Comparison of ENCODE assay signal across 23 cellular contexts in genomic region chr1:225892307-225892706, GRCh38. TPM values are rescaled to one million over a fixed set of nuclear protein-coding genes. Genes with fewer than 3 reads are reported as not detected.
DNase-seq lines count a peak whose midpoint lies in the region; ATAC-seq, FAIRE-seq and TF ChIP-seq lines count a peak whose summit lies in the region.
"Had no signal": no experiment of that assay in that cellular context is flagged by ENCODE, and none has a peak within 500 bp of the region (broad histone marks: within the 10 kb centered on the region; RNA-seq: fewer than 3 reads in every experiment).

No MANE protein-coding gene starts in this region.

- H3K36me3 ChIP-seq in HEK293 (ENCODE audit: control insufficient read depth in 2 of 2, insufficient read depth in 1 of 2, low read length in 2 of 2) (no peaks in the 10 kb centered on the region), body of pancreas (replicated peaks in 1 of 2; ENCODE audit: insufficient read depth in 1 of 2, low read depth in 2 of 2) (no peaks in the 10 kb centered on the region), pancreas (no peaks in the 10 kb centered on the region)
- H3K36me3 ChIP-seq: BE2C had no signal

- ATAC-seq in body of pancreas: no peak
- ATAC-seq in pancreas: no peak
- no peak for ATAC-seq in HG03565 (IDR thresholded peaks at IDR 0.05; ENCODE audit: unreplicated experiment)
- ATAC-seq: GM23338 had no signal

- TF ChIP-seq CTCF in HEK293 (tag by site-specific recombination; IDR thresholded peaks at IDR 0.05): no peak
- no peak for TF ChIP-seq CTCF in body of pancreas (IDR thresholded peaks at IDR 0.05)
- no peak for TF ChIP-seq CTCF in pancreas (IDR thresholded peaks at IDR 0.05)

- intact Hi-C loops in body of pancreas (cut with DNase I): no loop called here
- intact Hi-C loops in pancreas (cut with DNase I): no loop called here

- no peaks in the 10 kb centered on the region for H3K9me3 ChIP-seq in HEK293 (ENCODE audit: control insufficient read depth, insufficient read depth, low read depth, low read length)
- H3K9me3 ChIP-seq in body of pancreas: no peaks in the 10 kb centered on the region
- H3K9me3 ChIP-seq in pancreas: no peaks in the 10 kb centered on the region
- H3K9me3 ChIP-seq: BE2C, Caco-2 had no signal

- no peak for FAIRE-seq in pancreas (lab: Jason Lieb, UNC)
- FAIRE-seq: A204.1, GM12892, GM18507, H54, HepG2 had no signal

- DNase-seq in body of pancreas (no peak), pancreas (no peak), activated T-cell treated with anti-CD3 and anti-CD28 coated beads for 4 hours (no peak), NCI-H748 treated with DMSO at 0.1 percent for 48 hours (lab: John Stamatoyannopoulos, UW) (no peak)
- DNase-seq: ACHN; BE2C; C1 segment of cervical spinal cord; Caco-2; CD4-positive, alpha-beta T cell; DMS153; DMS79; GDM1; KG1 had no signal

- H3K27me3 ChIP-seq in body of pancreas (no peaks in the 10 kb centered on the region), pancreas (no peaks in the 10 kb centered on the region)
- H3K27me3 ChIP-seq: BE2C had no signal

- no peak overlapping the region for H3K27ac ChIP-seq in HEK293 (ENCODE audit: extremely low read depth, low read depth, low read length)
- peak overlapping the region in 3 of 4 donors; percentile 96 for H3K27ac ChIP-seq in body of pancreas
- peak overlapping the region; percentile 83 to 94 (median 86) for H3K27ac ChIP-seq in pancreas

- CTCF ChIA-PET in HEK293 (lab: Yijun Ruan, JAX): interaction anchor here (0.6 to 1.1 kb wide), 2 partner anchors 132 to 418 kb away, joined by 3 to 4 read pairs; no protein-coding TSS in a partner anchor

- no peaks in the 10 kb centered on the region; the same call in 1 of the 2 replicates for H3K4me1 ChIP-seq in HEK293 (ENCODE audit: control insufficient read depth, insufficient read depth, low read length)
- H3K4me1 ChIP-seq in body of pancreas: peaks cover 71% of the 10 kb centered on the region
- peaks cover 28 to 44% (median 34%) of the 10 kb centered on the region in 3 donors for H3K4me1 ChIP-seq in pancreas
- H3K4me1 ChIP-seq: BE2C had no signal

- TF ChIP-seq POLR2A in body of pancreas (IDR thresholded peaks at IDR 0.05): no peak

- H3K4me3 ChIP-seq in HEK293 (ENCODE audit: low read depth, low read length): no peak overlapping the region
- no peak overlapping the region for H3K4me3 ChIP-seq in body of pancreas
- H3K4me3 ChIP-seq in pancreas: no peak overlapping the region
- H3K4me3 ChIP-seq: GM23338 had no signal

- POLR2A ChIA-PET in HEK293 (lab: Yijun Ruan, JAX): interaction anchor here (2.1 kb wide), 1 partner anchor 10 kb away, joined by 9 read pairs; the partner anchor contains the start of gene TMEM63A

- 93% methylated on average over 6 of the region's 6 CpGs for whole genome bisulfite sequencing in body of pancreas, 2 donors
- 83 to 93% methylated on average over 6 of the region's 6 CpGs for WGBS in pancreas, 2 donors

TF ChIP-seq in HEK293, 187 proteins besides CTCF, POLR2A, EP300 and RAD21:
- TF ChIP-seq ZNF121 (tag by site-specific recombination; IDR thresholded peaks at IDR 0.05): peak; percentile 76
- TF ChIP-seq ZNF223 (tag by site-specific recombination; IDR thresholded peaks at IDR 0.05): no peak
- peak; percentile 77; the same call in 1 of the 2 replicates for TF ChIP-seq ZNF664 (tag by site-specific recombination; IDR thresholded peaks at IDR 0.05)

RNA-seq across cellular contexts. Expression of gene LEFTY1, which starts 3.4 kb away (rescaled TPM):
- total RNA-seq in body of pancreas (100 to 1,000 TPM; 138 to 153 TPM), pancreas (100 to 1,000 TPM in 1 of 6 donors, 10 to 100 TPM in 4, 1 to 10 TPM in 1; 4.1 to 146 (median 55.9) TPM)
- 10 to 100 TPM in 1 of 2 donors, 1 to 10 TPM in 1; 8.4 to 57.6 TPM for polyA plus RNA-seq in pancreas
- total RNA-seq: Caco-2; CD4-positive, alpha-beta T cell; Daoy had no signal
- polyA plus RNA-seq: IgD-negative memory B cell had no signal

RNA-seq across cellular contexts. Expression of gene TMEM63A, which starts 10.1 kb away (rescaled TPM):
- 100 to 1,000 TPM; 129 to 217 TPM for total RNA-seq in body of pancreas
- 100 to 1,000 TPM in 1 of 6 donors, 10 to 100 TPM in 5; 56.3 to 124 (median 76.4) TPM for total RNA-seq in pancreas
- 100 to 1,000 TPM in 1 of 2 donors, 10 to 100 TPM in 1; 88.9 to 185 TPM for polyA plus RNA-seq in pancreas

RNA-seq across cellular contexts. Expression of gene PYCR2, which starts 31.7 kb away (rescaled TPM):
- 10 to 100 TPM; 34.2 to 52.4 TPM for total RNA-seq in body of pancreas
- total RNA-seq in pancreas: 10 to 100 TPM; 21.3 to 38.4 (median 30.5) TPM
- polyA plus RNA-seq in pancreas: 10 to 100 TPM; 69.2 to 88.9 TPM

RNA-seq across cellular contexts. Expression of gene LEFTY2, which starts 48.7 kb away (rescaled TPM):
- total RNA-seq in body of pancreas: 1 to 10 TPM in 1 of 2 donors, under 1 TPM in 1; 0.99 to 8.0 TPM
- 10 to 100 TPM in 1 of 6 donors, under 1 TPM in 1, not detected in 4; 0.09 to 16.3 TPM for total RNA-seq in pancreas
- polyA plus RNA-seq in pancreas: 1 to 10 TPM in 1 of 2 donors, under 1 TPM in 1; 0.07 to 1.4 TPM
- total RNA-seq: Caco-2; CD4-positive, alpha-beta T cell; Daoy had no signal
